Comparison of ENCODE assay signal across 22 cellular contexts in genomic region chr11:19882356-19882755, GRCh38.
"Had no signal": no experiment of that assay in that cellular context is flagged by ENCODE, and none has a peak within 500 bp of the region (broad histone marks: within the 10 kb centered on the region; RNA-seq: fewer than 3 reads in every experiment).

No MANE protein-coding gene starts in this region.

- H3K4me3 ChIP-seq: colonic mucosa, esophagus squamous epithelium, gastrocnemius medialis, heart right ventricle, left lung, lower lobe of right lung, mucosa of descending colon had no signal

- H3K36me3 Mint-ChIP-seq: mesothelial cell of epicardium, naive B cell had no signal

- H3K4me1 ChIP-seq: colonic mucosa, left lung, lower lobe of right lung had no signal

- DNase-seq: colonic mucosa; cortex of kidney; effector CD8-positive, alpha-beta T cell; effector memory CD8-positive, alpha-beta T cell; endodermal cell; esophagus squamous epithelium; foreskin fibroblast; foreskin melanocyte; gastrocnemius medialis; glutamatergic neuron; head of caudate nucleus; heart right ventricle; hippocampal formation; left cardiac atrium; left lung; left ventricle myocardium superior; lower lobe of right lung; mesenchymal stem cell; mucosa of descending colon; naive B cell had no signal

- H3K36me3 ChIP-seq: colonic mucosa, gastrocnemius medialis had no signal

- ATAC-seq: effector memory CD8-positive, alpha-beta T cell; gastrocnemius medialis; heart right ventricle; left cardiac atrium; left lung; left ventricle myocardium superior; lower lobe of right lung; mucosa of descending colon had no signal

- H3K4me1 Mint-ChIP-seq: mesothelial cell of epicardium, naive B cell had no signal

- H3K4me3 Mint-ChIP-seq: dendritic cell treated with granulocyte-macrophage colony-stimulating factor and Interleukin-4, amounts not matched to agents 40 ng/mL and 50 ng/mL, for 4 days; effector memory CD8-positive, alpha-beta T cell; endodermal cell; mesothelial cell of epicardium; naive B cell had no signal

- H3K9me3 ChIP-seq: colonic mucosa, esophagus squamous epithelium, gastrocnemius medialis, heart right ventricle, left lung, lower lobe of right lung, mucosa of descending colon had no signal

- H3K27ac Mint-ChIP-seq: dendritic cell treated with granulocyte-macrophage colony-stimulating factor and Interleukin-4, amounts not matched to agents 40 ng/mL and 50 ng/mL, for 4 days; effector memory CD8-positive, alpha-beta T cell; endodermal cell; mesothelial cell of epicardium had no signal

- H3K9me3 Mint-ChIP-seq: dendritic cell treated with granulocyte-macrophage colony-stimulating factor and Interleukin-4, amounts not matched to agents 40 ng/mL and 50 ng/mL, for 4 days; effector memory CD8-positive, alpha-beta T cell; endodermal cell; mesothelial cell of epicardium had no signal

- H3K27me3 ChIP-seq: colonic mucosa, esophagus squamous epithelium, gastrocnemius medialis, heart right ventricle, left lung had no signal

- H3K27ac ChIP-seq: colonic mucosa, esophagus squamous epithelium, gastrocnemius medialis, heart right ventricle, left lung, lower lobe of right lung had no signal

- H3K27me3 Mint-ChIP-seq: dendritic cell treated with granulocyte-macrophage colony-stimulating factor and Interleukin-4, amounts not matched to agents 40 ng/mL and 50 ng/mL, for 4 days had no signal
